In genomic region chr9:68894502-68894901, GRCh38 we compare ENCODE assay signal across 1 cellular context.
TF ChIP-seq lines count a peak whose summit lies in the region.

No MANE protein-coding gene starts in this region.

TF ChIP-seq in GM23338, 12 proteins besides CTCF, POLR2A, EP300 and RAD21 (continued from another document):
- TF ChIP-seq CREB1 (CRISPR knock-in tag; IDR thresholded peaks at IDR 0.05; ENCODE audit: low read depth) (no peak), ETS1 (IDR thresholded peaks at IDR 0.05) (no peak), EZH2phosphoT487 (IDR thresholded peaks at IDR 0.05; ENCODE audit: unreplicated experiment) (no peak), ZNF114 (CRISPR knock-in tag; IDR thresholded peaks at IDR 0.05) (no peak)
TF ChIP-seq in GM23338: peak in this region for 0.
